13 cellular contexts compared by ENCODE assay signal in genomic region chrX:7444967-7445366, GRCh38.
A peak's percentile ranks its signal among the peaks of the same experiment; 100 is the strongest.
DNase-seq lines count a peak whose midpoint lies in the region; ATAC-seq lines count a peak whose summit lies in the region.
"Had no signal": no experiment of that assay in that cellular context is flagged by ENCODE, and none has a peak within 500 bp of the region (broad histone marks: within the 10 kb centered on the region; RNA-seq: fewer than 3 reads in every experiment).

No MANE protein-coding gene starts in this region.

- DNase-seq in activated naive CD4-positive, alpha-beta T cell treated with anti-CD3 and anti-CD28 coated beads, Interleukin-2, amount 50 U/mL, for 72 hours (ENCODE audit: low spot score in 2 of 2) = peak in 1 of 2 donors; percentile 2
- no peak for DNase-seq in activated naive CD4-positive, alpha-beta T cell treated with anti-CD3 and anti-CD28 coated beads, Interleukin-2, amount 50 U/mL, for 16 hours
- DNase-seq in stimulated activated naive CD8-positive, alpha-beta T cell treated with anti-CD3 and anti-CD28 coated beads, Interleukin-15, Interleukin-2, amounts not matched to agents 100 U/mL and 50 U/mL, for 24 hours = no peak
- no peak for DNase-seq in Right ventricle myocardium inferior (ENCODE audit: missing footprints)
- DNase-seq in GF-D8 (lab: John Stamatoyannopoulos, UW) = no peak
- DNase-seq in AG20443 (ENCODE audit: low spot score) = no peak
- DNase-seq: activated T-cell treated with anti-CD3 and anti-CD28 coated beads for 4 hours, H7, MV-4-11 had no signal

- intact Hi-C loops in Right ventricle myocardium inferior (cut with DNase I) = no loop called here

- no peaks in the 10 kb centered on the region for H3K36me3 Mint-ChIP-seq in activated naive CD4-positive, alpha-beta T cell treated with anti-CD3 and anti-CD28 coated beads, Interleukin-2, amount 50 U/mL, for 72 hours
- H3K36me3 Mint-ChIP-seq: memory B cell had no signal

- no peak overlapping the region for H3K27ac Mint-ChIP-seq in activated naive CD4-positive, alpha-beta T cell treated with anti-CD3 and anti-CD28 coated beads, Interleukin-2, amount 50 U/mL, for 72 hours
- H3K27ac Mint-ChIP-seq: memory B cell; T-helper 2 cell treated with Interferon-gamma antibody and Interleukin-4, amounts not matched to agents 5 μg/mL and 100 μg/mL, for 36 hours had no signal

- H3K9me3 Mint-ChIP-seq in activated naive CD4-positive, alpha-beta T cell treated with anti-CD3 and anti-CD28 coated beads, Interleukin-2, amount 50 U/mL, for 72 hours = peaks cover 0 to 1% of the 10 kb centered on the region in 2 donors
- H3K9me3 Mint-ChIP-seq: T-helper 2 cell treated with Interferon-gamma antibody and Interleukin-4, amounts not matched to agents 5 μg/mL and 100 μg/mL, for 36 hours had no signal

- ATAC-seq in activated naive CD4-positive, alpha-beta T cell treated with anti-CD3 and anti-CD28 coated beads, Interleukin-2, amount 50 U/mL, for 72 hours = peak; percentile 75 to 93
- ATAC-seq in HG02623 (IDR thresholded peaks at IDR 0.05; ENCODE audit: unreplicated experiment) = peak; percentile 81
- ATAC-seq in HG03520 (IDR thresholded peaks at IDR 0.05; ENCODE audit: unreplicated experiment) = peak; percentile 88
- peak; percentile 66 for ATAC-seq in stimulated activated naive CD8-positive, alpha-beta T cell treated with anti-CD3 and anti-CD28 coated beads, Interleukin-15, Interleukin-2, amounts not matched to agents 100 U/mL and 50 U/mL, for 24 hours
- no peak for ATAC-seq in Right ventricle myocardium inferior
